In genomic region chr7:17105701-17106100, GRCh38 we compare ENCODE assay signal across 19 cellular contexts.
"Had no signal": no experiment of that assay in that cellular context is flagged by ENCODE, and none has a peak within 500 bp of the region (broad histone marks: within the 10 kb centered on the region; RNA-seq: fewer than 3 reads in every experiment).

No MANE protein-coding gene starts in this region.

- H3K27ac ChIP-seq: breast epithelium, gastroesophageal sphincter, heart right ventricle, ovary, stomach, testis, upper lobe of left lung had no signal

- H3K27ac Mint-ChIP-seq: activated B cell treated with CpG ODN at 0.5 μM for 24 hours; activated CD4-positive, alpha-beta T cell treated with anti-CD3 and anti-CD28 coated beads, Interleukin-2, amount 10 ng/mL, durations not matched to agents 7 days and 5 days; activated naive CD8-positive, alpha-beta T cell treated with anti-CD3 and anti-CD28 coated beads for 36 hours; activated T-helper 1 cell treated with anti-CD3 and anti-CD28 coated beads, Interleukin-12 subunit alpha, Interleukin-12 subunit beta, Interleukin-2, Interleukin-4 antibody, amounts not matched to agents 30 ng/mL and 10 ng/mL and 1 ng/mL, durations not matched to agents 14 hours and 24 hours and 36 hours; naive B cell had no signal

- H3K4me3 ChIP-seq: breast epithelium, gastroesophageal sphincter, heart right ventricle, ovary, stomach, testis, upper lobe of left lung had no signal

- H3K27me3 Mint-ChIP-seq: activated B cell treated with CpG ODN at 0.5 μM for 24 hours; activated CD4-positive, alpha-beta T cell treated with anti-CD3 and anti-CD28 coated beads, Interleukin-2, amount 10 ng/mL, durations not matched to agents 7 days and 5 days; activated naive CD8-positive, alpha-beta T cell treated with anti-CD3 and anti-CD28 coated beads for 36 hours; naive B cell had no signal

- H3K36me3 Mint-ChIP-seq: naive B cell had no signal

- H3K4me1 ChIP-seq: breast epithelium, gastroesophageal sphincter, heart right ventricle, stomach, testis, upper lobe of left lung had no signal

- H3K27me3 ChIP-seq: breast epithelium, gastroesophageal sphincter, heart right ventricle, ovary, stomach, testis, upper lobe of left lung had no signal

- H3K9me3 ChIP-seq: gastroesophageal sphincter, ovary, testis had no signal

- H3K4me1 Mint-ChIP-seq: activated B cell treated with CpG ODN at 0.5 μM for 24 hours; activated CD4-positive, alpha-beta T cell treated with anti-CD3 and anti-CD28 coated beads, Interleukin-2, amount 10 ng/mL, durations not matched to agents 7 days and 5 days; activated naive CD8-positive, alpha-beta T cell treated with anti-CD3 and anti-CD28 coated beads for 36 hours; naive B cell had no signal

- H3K9me3 Mint-ChIP-seq: activated B cell treated with CpG ODN at 0.5 μM for 24 hours; activated naive CD8-positive, alpha-beta T cell treated with anti-CD3 and anti-CD28 coated beads for 36 hours; activated T-helper 1 cell treated with anti-CD3 and anti-CD28 coated beads, Interleukin-12 subunit alpha, Interleukin-12 subunit beta, Interleukin-2, Interleukin-4 antibody, amounts not matched to agents 30 ng/mL and 10 ng/mL and 1 ng/mL, durations not matched to agents 14 hours and 24 hours and 36 hours had no signal

- H3K36me3 ChIP-seq: breast epithelium, gastroesophageal sphincter, heart right ventricle, ovary, stomach, upper lobe of left lung had no signal

- FAIRE-seq: endometrium, keratinocyte, TTC549 had no signal

- H3K4me3 Mint-ChIP-seq: activated B cell treated with CpG ODN at 0.5 μM for 24 hours; activated CD4-positive, alpha-beta T cell treated with anti-CD3 and anti-CD28 coated beads, Interleukin-2, amount 10 ng/mL, durations not matched to agents 7 days and 5 days; activated naive CD8-positive, alpha-beta T cell treated with anti-CD3 and anti-CD28 coated beads for 36 hours; activated T-helper 1 cell treated with anti-CD3 and anti-CD28 coated beads, Interleukin-12 subunit alpha, Interleukin-12 subunit beta, Interleukin-2, Interleukin-4 antibody, amounts not matched to agents 30 ng/mL and 10 ng/mL and 1 ng/mL, durations not matched to agents 14 hours and 24 hours and 36 hours; naive B cell had no signal

- DNase-seq: activated B cell treated with CpG ODN at 0.5 μM for 24 hours; activated CD4-positive, alpha-beta T cell treated with anti-CD3 and anti-CD28 coated beads, Interleukin-2, amount 10 ng/mL, durations not matched to agents 7 days and 5 days; activated CD8-positive, alpha-beta memory T cell treated with anti-CD3 and anti-CD28 coated beads for 24 hours; activated naive CD8-positive, alpha-beta T cell treated with anti-CD3 and anti-CD28 coated beads for 36 hours; heart right ventricle; naive B cell; ovary; stimulated activated CD4-positive, alpha-beta T cell treated with anti-CD3 and anti-CD28 coated beads, Interleukin-12 subunit alpha, Interleukin-12 subunit beta, amount 100 ng/mL, for 4 hours; stimulated activated CD4-positive, alpha-beta T cell treated with anti-CD3 and anti-CD28 coated beads, Interleukin-2, amount 100 ng/mL, for 24 hours; stomach; T-helper 2 cell; testis; upper lobe of left lung had no signal
